ENCODE assay signal across 1 cellular context in genomic region chr2:152434395-152435182, GRCh38.
TF ChIP-seq lines count a peak whose summit lies in the region.

No MANE protein-coding gene starts in this region.

TF ChIP-seq in HEK293, 187 proteins besides CTCF, POLR2A, EP300 and RAD21 (continued from another document):
- TF ChIP-seq ZNF561 (tag by site-specific recombination; IDR thresholded peaks at IDR 0.05; ENCODE audit: borderline replicate concordance), result no peak
